9 cellular contexts compared by ENCODE assay signal in genomic region chr12:50024227-50024626, GRCh38. TPM values are rescaled to one million over a fixed set of nuclear protein-coding genes. Genes with fewer than 3 reads are reported as not detected.
DNase-seq lines count a peak whose midpoint lies in the region; ATAC-seq and TF ChIP-seq lines count a peak whose summit lies in the region.
"Had no signal": no experiment of that assay in that cellular context is flagged by ENCODE, and none has a peak within 500 bp of the region (broad histone marks: within the 10 kb centered on the region; RNA-seq: fewer than 3 reads in every experiment).

No MANE protein-coding gene starts in this region.

- peak overlapping the region; percentile 84 for H3K4me2 ChIP-seq in BLaER1

- H3K27ac ChIP-seq in BLaER1 (peak overlapping the region; percentile 91; the same call in 1 of the 2 replicates), HUES64 (ENCODE audit: low read depth, low read length) (no peak overlapping the region)

- peaks cover 20% of the 10 kb centered on the region for H4K20me1 ChIP-seq in BLaER1

- no peaks in the 10 kb centered on the region for H3K9me3 Mint-ChIP-seq in mesothelial cell of epicardium
- H3K9me3 Mint-ChIP-seq in CD14-positive monocyte = no peaks in the 10 kb centered on the region

- TF ChIP-seq CTCF in astrocyte of the spinal cord (IDR thresholded peaks at IDR 0.05; ENCODE audit: low read depth, low read length) (no peak), mesothelial cell of epicardium (IDR thresholded peaks at IDR 0.05; ENCODE audit: unreplicated experiment) (no peak), CD14-positive monocyte (IDR thresholded peaks at IDR 0.05) (no peak)

- H3K9me3 ChIP-seq in BLaER1 = no peaks in the 10 kb centered on the region
- H3K9me3 ChIP-seq in HUES64 (ENCODE audit: insufficient read depth, low read depth, low read length) = no peaks in the 10 kb centered on the region

- ATAC-seq in GM18868 (IDR thresholded peaks at IDR 0.05; ENCODE audit: unreplicated experiment) = no peak

- H3K4me1 Mint-ChIP-seq in mesothelial cell of epicardium (peaks cover 15% of the 10 kb centered on the region), CD14-positive monocyte (peaks cover 27% of the 10 kb centered on the region)

- 77% methylated on average over 6 of the region's 8 CpGs for WGBS in HUES64

- peak overlapping the region; percentile 94 for H3K4me3 ChIP-seq in BLaER1
- H3K4me3 ChIP-seq in HUES64 (ENCODE audit: low read length) = peak overlapping the region; percentile 80
- peak overlapping the region; percentile 94 for H3K4me3 ChIP-seq in astrocyte of the spinal cord (ENCODE audit: low read depth, low read length)

- H3K27me3 ChIP-seq in BLaER1 (no peaks in the 10 kb centered on the region), HUES64 (ENCODE audit: insufficient read depth, low read length) (no peaks in the 10 kb centered on the region)

- H3K27me3 Mint-ChIP-seq in mesothelial cell of epicardium (ENCODE audit: low read depth) (no peaks in the 10 kb centered on the region), CD14-positive monocyte (ENCODE audit: low read depth in 3 of 3) (no peaks in the 10 kb centered on the region)

- H3K9ac ChIP-seq in BLaER1 (peak overlapping the region; percentile 91), HUES64 (ENCODE audit: low read depth, low read length) (peak overlapping the region; percentile 70; the same call in 1 of the 2 replicates)

- in situ Hi-C loops in astrocyte of the spinal cord (cut with HindIII; ENCODE audit: low sequenced_read_pairs) = no loop called here

- H3K27ac Mint-ChIP-seq in mesothelial cell of epicardium (peak overlapping the region; percentile 98), CD14-positive monocyte (peak overlapping the region in 3 of 7 donors; percentile 95 to 98 (median 97))

- intact Hi-C loops in CD14-positive monocyte (cut with micrococcal nuclease) = no loop called here

- H3K36me3 Mint-ChIP-seq in mesothelial cell of epicardium (no peaks in the 10 kb centered on the region), CD14-positive monocyte (peaks cover 15 to 25% of the 10 kb centered on the region in 2 donors)

- peak overlapping the region; percentile 96 for H3K4me3 Mint-ChIP-seq in mesothelial cell of epicardium
- peak overlapping the region in 1 of 2 donors; percentile 15 for H3K4me3 Mint-ChIP-seq in CD14-positive monocyte

- H3K4me1 ChIP-seq in BLaER1 (peaks cover 34% of the 10 kb centered on the region), HUES64 (ENCODE audit: insufficient read depth, low read length) (peaks cover 3% of the 10 kb centered on the region; the same call in 1 of the 2 replicates)

- peaks cover 17% of the 10 kb centered on the region; the same call in 1 of the 2 replicates for H3K36me3 ChIP-seq in BLaER1
- no peaks in the 10 kb centered on the region for H3K36me3 ChIP-seq in HUES64 (ENCODE audit: insufficient read depth, low read length)

- DNase-seq in astrocyte of the spinal cord (ENCODE audit: low read depth, low spot score) (no peak), mesothelial cell of epicardium (ENCODE audit: low spot score in 2 of 2, unreplicated experiment in 2 of 2) (no peak), DMS 273 (lab: John Stamatoyannopoulos, UW; ENCODE audit: unreplicated experiment) (no peak), D341Med (ENCODE audit: low spot score) (no peak), CD14-positive monocyte (ENCODE audit: low spot score) (no peak)
- DNase-seq: stimulated activated CD8-positive, alpha-beta memory T cell treated with anti-CD3 and anti-CD28 coated beads, Interleukin-4, amount 100 ng/mL, for 48 hours had no signal

RNA-seq across cellular contexts. Expression of gene RACGAP1, which starts 1.1 kb away (rescaled TPM):
- polyA plus RNA-seq in HUES64 (2013, experiment 1 of 2) = 33.0 TPM
- 43.9 TPM for polyA plus RNA-seq in HUES64 (2013, experiment 2 of 2)
- total RNA-seq in mesothelial cell of epicardium = 28.0 to 34.8 TPM (median 29.8 TPM) in 3 replicates
- 1 to 10 TPM; 3.1 to 3.6 TPM for polyA plus RNA-seq in CD14-positive monocyte

RNA-seq across cellular contexts. Expression of gene ASIC1, which starts 33.2 kb away (rescaled TPM):
- polyA plus RNA-seq in HUES64 (2013, experiment 1 of 2) = 3.3 TPM
- 4.5 TPM for polyA plus RNA-seq in HUES64 (2013, experiment 2 of 2)
- 6.1 to 7.2 TPM (median 6.6 TPM) in 3 replicates for total RNA-seq in mesothelial cell of epicardium
- not detected for polyA plus RNA-seq in CD14-positive monocyte

RNA-seq across cellular contexts. Expression of gene AQP6, which starts 51.5 kb away (rescaled TPM):
- polyA plus RNA-seq in HUES64 (2013, experiment 1 of 2) = not detected
- not detected for polyA plus RNA-seq in HUES64 (2013, experiment 2 of 2)
- 0.11 to 0.16 TPM (median 0.11 TPM) in 3 replicates for total RNA-seq in mesothelial cell of epicardium
- not detected for polyA plus RNA-seq in CD14-positive monocyte
